Comparison of ENCODE assay signal across 1 cellular context in genomic region chr15:90979582-90979981, GRCh38.
TF ChIP-seq lines count a peak whose summit lies in the region.

No MANE protein-coding gene starts in this region.

TF ChIP-seq in HCT116, 20 proteins besides CTCF, POLR2A, EP300 and RAD21:
- no peak for TF ChIP-seq SIN3A (IDR thresholded peaks at IDR 0.05; ENCODE audit: low read depth)
- TF ChIP-seq JUND (IDR thresholded peaks at IDR 0.05) = no peak
- no peak for TF ChIP-seq ZNF274 (IDR thresholded peaks at IDR 0.05; ENCODE audit: low read depth, low read length)
- no peak for TF ChIP-seq FOSL1 (IDR thresholded peaks at IDR 0.05; ENCODE audit: low read depth)
- TF ChIP-seq SP1 (IDR thresholded peaks at IDR 0.05; ENCODE audit: low read depth) = no peak
- no peak for TF ChIP-seq MAX (IDR thresholded peaks at IDR 0.05)
TF ChIP-seq in HCT116: peak in this region for 0.
